8 cellular contexts compared by ENCODE assay signal in the genomic region with DNA sequence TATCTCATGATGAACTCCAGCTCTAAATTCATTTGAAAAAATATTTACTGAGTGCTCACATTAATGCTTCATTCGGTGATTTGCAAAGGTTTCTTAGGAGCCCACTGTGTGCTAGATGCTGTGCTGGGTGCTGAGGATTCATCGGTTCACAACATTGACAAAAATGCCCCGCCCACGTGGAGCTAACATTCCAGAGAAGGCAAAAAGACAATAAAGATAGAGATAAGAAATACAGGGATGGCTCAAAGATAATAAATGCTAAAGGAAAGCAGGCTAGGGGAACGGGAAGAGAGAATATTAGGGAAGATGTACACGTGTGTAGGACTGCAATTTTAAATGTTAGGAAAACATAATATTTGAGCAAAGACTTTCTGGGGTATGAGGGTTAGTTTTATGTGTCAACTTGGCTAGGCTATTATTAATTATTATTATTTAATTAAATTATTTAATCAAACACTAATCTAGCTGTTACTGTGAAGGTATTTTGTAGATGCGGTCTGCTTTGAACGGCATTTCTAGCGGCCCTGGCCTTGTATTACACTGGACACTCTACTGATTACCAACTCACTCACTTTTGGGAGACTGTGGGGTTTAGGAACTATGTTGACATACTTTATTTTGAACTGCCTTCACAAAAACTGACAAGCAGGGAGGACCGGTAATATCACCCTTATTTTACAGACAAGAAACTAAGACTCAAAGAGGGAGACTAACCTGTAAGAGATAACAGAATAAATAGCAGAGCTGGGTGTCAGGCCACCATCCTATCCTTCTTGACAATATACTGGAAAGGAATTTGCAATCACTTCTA.
DNase-seq lines count a peak whose midpoint lies in the region; ATAC-seq and TF ChIP-seq lines count a peak whose summit lies in the region.

No MANE protein-coding gene starts in this region.

- H3K36me3 ChIP-seq in ascending aorta (no peaks in the 10 kb centered on the region), right lobe of liver (no peaks in the 10 kb centered on the region), tibial nerve (no peaks in the 10 kb centered on the region)

- H3K4me1 Mint-ChIP-seq in activated naive CD4-positive, alpha-beta T cell treated with anti-CD3 and anti-CD28 coated beads, Interleukin-2, amount 50 U/mL, for 24 hours = peaks cover 58% of the 10 kb centered on the region

- TF ChIP-seq EP300 in tibial nerve (IDR thresholded peaks at IDR 0.05) = no peak

- H3K27ac ChIP-seq in ascending aorta (peak overlapping the region; percentile 88 to 89), right lobe of liver (peak overlapping the region; percentile 83 to 92 (median 92)), tibial nerve (peak overlapping the region; percentile 95 to 98 (median 96))

- peaks cover 2 to 20% of the 10 kb centered on the region in 2 donors for H3K4me1 ChIP-seq in ascending aorta
- peaks cover 0 to 22% (median 2%) of the 10 kb centered on the region in 4 donors for H3K4me1 ChIP-seq in right lobe of liver
- H3K4me1 ChIP-seq in tibial nerve = peaks cover 0 to 40% (median 25%) of the 10 kb centered on the region in 4 donors

- no peak for DNase-seq in activated naive CD4-positive, alpha-beta T cell (lab: John Stamatoyannopoulos, UW)
- DNase-seq in ascending aorta (ENCODE audit: low spot score in 2 of 2) = no peak
- no peak for DNase-seq in right lobe of liver
- no peak for DNase-seq in tibial nerve (ENCODE audit: low spot score in 2 of 2)
- DNase-seq in kidney tubule cell (ENCODE audit: low spot score) = no peak
- DNase-seq in GM03348 (ENCODE audit: low spot score) = no peak

- H3K4me3 Mint-ChIP-seq in activated naive CD4-positive, alpha-beta T cell treated with anti-CD3 and anti-CD28 coated beads, Interleukin-2, amount 50 U/mL, for 24 hours = peak overlapping the region; percentile 98

- TF ChIP-seq POLR2A in right lobe of liver (IDR thresholded peaks at IDR 0.05) = no peak
- TF ChIP-seq POLR2A in tibial nerve (IDR thresholded peaks at IDR 0.05) = no peak

- H3K36me3 Mint-ChIP-seq in activated naive CD4-positive, alpha-beta T cell treated with anti-CD3 and anti-CD28 coated beads, Interleukin-2, amount 50 U/mL, for 24 hours = no peaks in the 10 kb centered on the region

- H3K27me3 ChIP-seq in ascending aorta = no peaks in the 10 kb centered on the region
- no peaks in the 10 kb centered on the region for H3K27me3 ChIP-seq in right lobe of liver
- no peaks in the 10 kb centered on the region for H3K27me3 ChIP-seq in tibial nerve

- H3K27ac Mint-ChIP-seq in activated naive CD4-positive, alpha-beta T cell treated with anti-CD3 and anti-CD28 coated beads, Interleukin-2, amount 50 U/mL, for 24 hours = peak overlapping the region; percentile 99

- H3K9me3 Mint-ChIP-seq in activated naive CD4-positive, alpha-beta T cell treated with anti-CD3 and anti-CD28 coated beads, Interleukin-2, amount 50 U/mL, for 24 hours = no peaks in the 10 kb centered on the region

- intact Hi-C loops in ascending aorta (cut with DNase I) (loop anchor here (2.0 to 5.0 kb wide), 7 partner anchors 135 to 1619 kb away; partner anchors contain the start of genes CENPU, DCTD and ING2), right lobe of liver (cut with DNase I) (loop anchor here (10.0 kb wide), 2 partner anchors 51 to 61 kb away; partner anchors contain the start of gene IRF2 (in 1 of the 2))

- ATAC-seq in right lobe of liver = no peak
- ATAC-seq in GM21528 (IDR thresholded peaks at IDR 0.05; ENCODE audit: low FRiP score, unreplicated experiment) = no peak

- WGBS in right lobe of liver (ENCODE audit: insufficient coverage, low coverage, low lambda C conversion rate, missing lambda C conversion rate) = 46% methylated on average over 10 of the region's 10 CpGs
- WGBS in tibial nerve, 2 donors = 54 to 62% methylated on average over 10 of the region's 10 CpGs

- TF ChIP-seq CTCF in ascending aorta (IDR thresholded peaks at IDR 0.05) (no peak), right lobe of liver (IDR thresholded peaks at IDR 0.05) (peak in 1 of 4 donors; percentile 9), tibial nerve (IDR thresholded peaks at IDR 0.05) (no peak)

- H3K9me3 ChIP-seq in ascending aorta = no peaks in the 10 kb centered on the region
- H3K9me3 ChIP-seq in right lobe of liver = no peaks in the 10 kb centered on the region
- H3K9me3 ChIP-seq in tibial nerve = no peaks in the 10 kb centered on the region

- H3K4me3 ChIP-seq in ascending aorta (peak overlapping the region; percentile 66 to 70), right lobe of liver (peak overlapping the region; percentile 52 to 80 (median 76)), tibial nerve (peak overlapping the region; percentile 65 to 85 (median 70))

- no peaks in the 10 kb centered on the region for H3K27me3 Mint-ChIP-seq in activated naive CD4-positive, alpha-beta T cell treated with anti-CD3 and anti-CD28 coated beads, Interleukin-2, amount 50 U/mL, for 24 hours
